In genomic region chr1:56639210-56639609, GRCh38 we compare ENCODE assay signal across 17 cellular contexts. TPM values are rescaled to one million over a fixed set of nuclear protein-coding genes. Genes with fewer than 3 reads are reported as not detected.
DNase-seq lines count a peak whose midpoint lies in the region; ATAC-seq, FAIRE-seq and TF ChIP-seq lines count a peak whose summit lies in the region.
"Had no signal": no experiment of that assay in that cellular context is flagged by ENCODE, and none has a peak within 500 bp of the region (broad histone marks: within the 10 kb centered on the region; RNA-seq: fewer than 3 reads in every experiment).

No MANE protein-coding gene starts in this region.

- peak; percentile 42 for DNase-seq in DMS153 (lab: John Stamatoyannopoulos, UW)
- no peak for DNase-seq in DMS153 treated with DMSO at 0.1 percent for 48 hours (lab: John Stamatoyannopoulos, UW; ENCODE audit: unreplicated experiment)
- peak; percentile 43 for DNase-seq in NCI-H2081 treated with DMSO at 0.1 percent for 48 hours (lab: John Stamatoyannopoulos, UW)
- peak; percentile 69 for DNase-seq in HepG2 (ENCODE audit: low spot score)
- no peak for DNase-seq in activated gamma-delta T cell (lab: John Stamatoyannopoulos, UW)
- DNase-seq in cerebellar cortex (ENCODE audit: low spot score) = no peak
- DNase-seq: 8988T; Calu3; CD4-positive, alpha-beta memory T cell; GDM1; NCI-H1930; NCI-H226; NCI-H526 had no signal

- no peaks in the 10 kb centered on the region for H4K20me1 ChIP-seq in HepG2 (ENCODE audit: insufficient read depth, low read length)

- TF ChIP-seq POLR2A in HepG2 (IDR thresholded peaks at IDR 0.05; ENCODE audit: insufficient read depth in 1 of 2, low read depth in 2 of 2, low read length in 2 of 2) = no peak

- no peak for TF ChIP-seq CTCF in HepG2 (CRISPR knock-in tag; IDR thresholded peaks at IDR 0.05)

- POLR2A ChIA-PET in HepG2 (lab: Yijun Ruan, JAX) = no interaction called here

- WGBS in HepG2 (ENCODE audit: low lambda C conversion rate) = 3% methylated on average over 2 of the region's 2 CpGs

- no peak overlapping the region for H3K9ac ChIP-seq in HepG2 (ENCODE audit: insufficient read depth, low read depth, low read length)

- no peaks in the 10 kb centered on the region for H3K27me3 ChIP-seq in HepG2 (ENCODE audit: control insufficient read depth in 1 of 2, insufficient read depth in 2 of 2, low read length in 2 of 2)

- intact Hi-C loops in HepG2 (cut with micrococcal nuclease; ENCODE audit: unreplicated experiment) = no loop called here

- peak; percentile 79 for ATAC-seq in SK-N-SH treated with all-trans-retinoic acid at 6 μM for 48 hours
- ATAC-seq in HepG2 = no peak; the same call in 2 of the 3 replicates
- no peak for ATAC-seq in HG03280 (IDR thresholded peaks at IDR 0.05; ENCODE audit: unreplicated experiment)

- TF ChIP-seq EP300 in HepG2 (IDR thresholded peaks at IDR 0.05; ENCODE audit: low read depth in 2 of 2, low read length in 2 of 2) = peak in 1 of 2 experiments; percentile 67; a peak in 2 of 4 replicates
- no peak for TF ChIP-seq EP300 in HepG2 (CRISPR knock-in tag; IDR thresholded peaks at IDR 0.05; ENCODE audit: borderline replicate concordance)

- in situ Hi-C loops in HepG2 (cut with HindIII; ENCODE audit: extremely low pct_ligation_motif_present, low pct_unique_long_range_greater_than_20kb) = no loop called here

- H3K27ac ChIP-seq in HepG2 (ENCODE audit: extremely low read length, insufficient read depth, low read length) = no peak overlapping the region

- H3K79me2 ChIP-seq in HepG2 (ENCODE audit: insufficient read depth, low read length) = no peaks in the 10 kb centered on the region

- no peak overlapping the region for H3K4me3 ChIP-seq in HepG2 (replicated peaks in 1 of 3; ENCODE audit: insufficient read depth in 1 of 3, low read depth in 2 of 3, low read length in 3 of 3)

- no peak overlapping the region for H2AFZ ChIP-seq in HepG2 (ENCODE audit: low read length)

- BruUV-seq in HepG2 (replicated peaks; lab: Mats Ljungman, UMichigan) = no TSS peak

- H3K4me1 ChIP-seq in HepG2 (ENCODE audit: insufficient read depth, low read length) = peaks cover 31% of the 10 kb centered on the region

- no peaks in the 10 kb centered on the region for H3K36me3 ChIP-seq in HepG2 (replicated peaks in 1 of 2; ENCODE audit: control insufficient read depth in 1 of 2, insufficient read depth in 2 of 2, low read length in 2 of 2)

- no peaks in the 10 kb centered on the region for H3K9me3 ChIP-seq in HepG2 (ENCODE audit: low read length)

- no peak for TF ChIP-seq RAD21 in HepG2 (CRISPR knock-in tag; IDR thresholded peaks at IDR 0.05)

- H3K4me2 ChIP-seq in HepG2 (ENCODE audit: low read depth, low read length) = peak overlapping the region; percentile 32; the same call in 1 of the 2 replicates

- CTCF ChIA-PET in HepG2 (lab: Yijun Ruan, JAX; ENCODE audit: low intra/inter-chr PET ratio, low total read pairs) = no interaction called here

- no peak for FAIRE-seq in HepG2 (lab: Jason Lieb, UNC)
- FAIRE-seq: GM12892, H1 had no signal

TF ChIP-seq in SK-N-SH treated with all-trans-retinoic acid at 6 μM for 48 hours, 23 proteins besides CTCF, POLR2A, EP300 and RAD21:
- TF ChIP-seq ARNTL (CRISPR knock-in tag; IDR thresholded peaks at IDR 0.05; ENCODE audit: borderline replicate concordance, low read depth) = no peak
- no peak for TF ChIP-seq TCF4 (CRISPR knock-in tag; IDR thresholded peaks at IDR 0.05; ENCODE audit: borderline replicate concordance)
- no peak for TF ChIP-seq OSR1 (CRISPR knock-in tag; IDR thresholded peaks at IDR 0.05)

TF ChIP-seq in HepG2, 621 proteins besides CTCF, POLR2A, EP300 and RAD21 (continues in another document):
- TF ChIP-seq ZGPAT (CRISPR knock-in tag; IDR thresholded peaks at IDR 0.05) (0 out of 2 replicates have a peak, but pooled peaks have one; percentile 37), ZSCAN21 (CRISPR knock-in tag; IDR thresholded peaks at IDR 0.05; ENCODE audit: borderline replicate concordance) (no peak), ZNF572 (CRISPR knock-in tag; IDR thresholded peaks at IDR 0.05) (no peak), DPF2 (CRISPR knock-in tag; IDR thresholded peaks at IDR 0.05; ENCODE audit: borderline replicate concordance, low read depth) (peak; percentile 20; the same call in 1 of the 2 replicates), ARID2 (CRISPR knock-in tag; IDR thresholded peaks at IDR 0.05; ENCODE audit: borderline replicate concordance) (no peak)
- TF ChIP-seq, protein P1, sequence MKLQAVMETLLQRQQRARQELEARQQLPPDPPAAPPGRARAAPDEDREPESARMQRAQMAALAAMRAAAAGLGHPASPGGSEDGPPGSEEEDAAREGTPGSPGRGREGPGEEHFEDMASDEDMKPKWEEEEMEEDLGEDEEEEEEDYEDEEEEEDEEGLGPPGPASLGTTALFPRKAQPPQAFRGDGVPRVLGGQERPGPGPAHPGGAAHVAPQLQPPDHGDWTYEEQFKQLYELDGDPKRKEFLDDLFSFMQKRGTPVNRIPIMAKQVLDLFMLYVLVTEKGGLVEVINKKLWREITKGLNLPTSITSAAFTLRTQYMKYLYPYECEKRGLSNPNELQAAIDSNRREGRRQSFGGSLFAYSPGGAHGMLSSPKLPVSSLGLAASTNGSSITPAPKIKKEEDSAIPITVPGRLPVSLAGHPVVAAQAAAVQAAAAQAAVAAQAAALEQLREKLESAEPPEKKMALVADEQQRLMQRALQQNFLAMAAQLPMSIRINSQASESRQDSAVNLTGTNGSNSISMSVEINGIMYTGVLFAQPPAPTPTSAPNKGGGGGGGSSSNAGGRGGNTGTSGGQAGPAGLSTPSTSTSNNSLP (IDR thresholded peaks at IDR 0.05; ENCODE audit: low read depth, low read length) = peak; percentile 94

RNA-seq across cellular contexts. Expression of gene PRKAA2, which starts 5.9 kb away (rescaled TPM):
- 6.0 and 8.6 TPM in 2 replicates for total RNA-seq in HepG2 (2016; rRNA removed; fragmentation: Illumina TruSeq; extraction: Trizol)
- 0.71 and 0.97 TPM in 2 replicates for total RNA-seq in HepG2 (2016; cell fraction: cytosol; rRNA removed; fragmentation: Illumina TruSeq; extraction: Trizol; ENCODE audit: low read depth)
- total RNA-seq in HepG2 (2016; cell fraction: insoluble cytoplasmic fraction; rRNA removed; fragmentation: Illumina TruSeq; extraction: Trizol) = 5.6 and 8.1 TPM in 2 replicates
- 2.4 and 3.1 TPM in 2 replicates for total RNA-seq in HepG2 (2016; cell fraction: membrane; rRNA removed; fragmentation: Illumina TruSeq; extraction: Trizol)
- total RNA-seq in HepG2 (2016; cell fraction: nucleus; rRNA removed; fragmentation: Illumina TruSeq; extraction: Trizol) = 9.4 and 10.0 TPM in 2 replicates
- 5.6 and 7.5 TPM in 2 replicates for polyA plus RNA-seq in HepG2 (2011; rRNA removed)
- 2.1 and 3.7 TPM in 2 replicates for polyA plus RNA-seq in HepG2 (2011; cell fraction: cytosol; rRNA removed)
- polyA plus RNA-seq in HepG2 (2011; cell fraction: nucleus; rRNA removed) = 5.2 and 7.1 TPM in 2 replicates
- 7.4 and 7.9 TPM in 2 replicates for polyA plus RNA-seq in HepG2 (2012)
- 0.31 and 0.33 TPM in 2 replicates for polyA plus RNA-seq in HepG2 (2016; cell fraction: cytosol; fragmentation: Illumina TruSeq; extraction: Trizol; ENCODE audit: low read depth)
- polyA plus RNA-seq in HepG2 (2016; cell fraction: insoluble cytoplasmic fraction; fragmentation: Illumina TruSeq; extraction: Trizol; ENCODE audit: low read depth) = 5.8 TPM in 2 replicates
- 0.77 and 1.1 TPM in 2 replicates for polyA plus RNA-seq in HepG2 (2016; cell fraction: membrane; fragmentation: Illumina TruSeq; extraction: Trizol; ENCODE audit: low read depth)
- 8.6 and 9.8 TPM in 2 replicates for polyA plus RNA-seq in HepG2 (2016; cell fraction: nucleus; fragmentation: Illumina TruSeq; extraction: Trizol; ENCODE audit: insufficient read depth, low read depth)
- 9.3 and 9.6 TPM in 2 replicates for polyA minus RNA-seq in HepG2 (2011; rRNA and poly(A)+ RNA removed; ENCODE audit: low replicate concordance)
- 8.8 and 10.5 TPM in 2 replicates for polyA minus RNA-seq in HepG2 (2011; cell fraction: cytosol; rRNA and poly(A)+ RNA removed)
- 31.1 and 31.5 TPM in 2 replicates for polyA minus RNA-seq in HepG2 (2011; cell fraction: nucleus; rRNA and poly(A)+ RNA removed)
- total RNA-seq: CD4-positive, alpha-beta memory T cell had no signal
- polyA plus RNA-seq: CD4-positive, alpha-beta memory T cell had no signal

RNA-seq across cellular contexts. Expression of gene PLPP3, which starts 59.8 kb away (rescaled TPM):
- total RNA-seq in HepG2 (2016; rRNA removed; fragmentation: Illumina TruSeq; extraction: Trizol) = 33.9 and 65.8 TPM in 2 replicates
- 11.3 and 11.6 TPM in 2 replicates for total RNA-seq in HepG2 (2016; cell fraction: cytosol; rRNA removed; fragmentation: Illumina TruSeq; extraction: Trizol; ENCODE audit: low read depth)
- total RNA-seq in HepG2 (2016; cell fraction: insoluble cytoplasmic fraction; rRNA removed; fragmentation: Illumina TruSeq; extraction: Trizol) = 31.0 and 63.5 TPM in 2 replicates
- total RNA-seq in HepG2 (2016; cell fraction: membrane; rRNA removed; fragmentation: Illumina TruSeq; extraction: Trizol) = 28.3 and 30.5 TPM in 2 replicates
- total RNA-seq in HepG2 (2016; cell fraction: nucleus; rRNA removed; fragmentation: Illumina TruSeq; extraction: Trizol) = 60.5 and 75.3 TPM in 2 replicates
- polyA plus RNA-seq in HepG2 (2011; rRNA removed) = 49.7 and 51.9 TPM in 2 replicates
- 41.9 and 47.3 TPM in 2 replicates for polyA plus RNA-seq in HepG2 (2011; cell fraction: cytosol; rRNA removed)
- polyA plus RNA-seq in HepG2 (2011; cell fraction: nucleus; rRNA removed) = 23.6 and 24.9 TPM in 2 replicates
- 37.9 and 46.4 TPM in 2 replicates for polyA plus RNA-seq in HepG2 (2012)
- 5.0 and 5.5 TPM in 2 replicates for polyA plus RNA-seq in HepG2 (2016; cell fraction: cytosol; fragmentation: Illumina TruSeq; extraction: Trizol; ENCODE audit: low read depth)
- polyA plus RNA-seq in HepG2 (2016; cell fraction: insoluble cytoplasmic fraction; fragmentation: Illumina TruSeq; extraction: Trizol; ENCODE audit: low read depth) = 27.4 and 30.1 TPM in 2 replicates
- 11.7 and 13.1 TPM in 2 replicates for polyA plus RNA-seq in HepG2 (2016; cell fraction: membrane; fragmentation: Illumina TruSeq; extraction: Trizol; ENCODE audit: low read depth)
- polyA plus RNA-seq in HepG2 (2016; cell fraction: nucleus; fragmentation: Illumina TruSeq; extraction: Trizol; ENCODE audit: insufficient read depth, low read depth) = 72.9 and 73.9 TPM in 2 replicates
- 9.4 and 102 TPM in 2 replicates for polyA minus RNA-seq in HepG2 (2011; rRNA and poly(A)+ RNA removed; ENCODE audit: low replicate concordance)
- polyA minus RNA-seq in HepG2 (2011; cell fraction: cytosol; rRNA and poly(A)+ RNA removed) = 29.6 and 33.5 TPM in 2 replicates
- polyA minus RNA-seq in HepG2 (2011; cell fraction: nucleus; rRNA and poly(A)+ RNA removed) = 47.0 and 48.1 TPM in 2 replicates
- polyA plus RNA-seq: CD4-positive, alpha-beta memory T cell had no signal

Comparison
In these comparisons a context has a peak if more than half of its experiments do, and no peak if none do; other contexts are left out.
1. DNase-seq: peak in DMS153 (single experiment), NCI-H2081 treated with DMSO at 0.1 percent for 48 hours (single experiment) and HepG2 (single experiment); none in DMS153 treated with DMSO at 0.1 percent for 48 hours (single experiment), activated gamma-delta T cell (single experiment) and cerebellar cortex (single experiment).